Comparison of ENCODE assay signal across 22 cellular contexts in the genomic region with DNA sequence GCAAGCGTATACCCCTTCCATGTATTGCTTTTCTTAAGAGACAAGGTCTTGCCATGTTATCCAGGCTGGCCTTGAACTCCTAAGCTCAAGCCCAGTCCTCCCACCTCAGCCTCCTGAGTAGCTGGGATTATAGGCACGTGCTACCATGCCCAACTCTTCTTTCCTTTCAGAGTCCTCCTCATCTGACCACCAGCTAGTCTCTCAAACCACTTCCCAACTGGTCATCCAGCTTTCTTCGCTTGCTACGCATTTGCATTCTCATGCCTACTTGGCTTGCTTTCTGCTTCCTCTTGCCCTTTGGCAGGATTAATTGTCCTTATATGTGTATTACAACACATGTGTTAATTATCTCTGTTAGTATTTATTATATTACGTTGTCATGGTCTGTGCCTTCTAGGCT. TPM values are rescaled to one million over a fixed set of nuclear protein-coding genes. Genes with fewer than 3 reads are reported as not detected.
DNase-seq lines count a peak whose midpoint lies in the region; ATAC-seq and TF ChIP-seq lines count a peak whose summit lies in the region.
"Had no signal": no experiment of that assay in that cellular context is flagged by ENCODE, and none has a peak within 500 bp of the region (broad histone marks: within the 10 kb centered on the region; RNA-seq: fewer than 3 reads in every experiment).

No MANE protein-coding gene starts in this region.

- no peak for ATAC-seq in activated CD8-positive, alpha-beta T cell treated with anti-CD3 and anti-CD28 coated beads for 36 hours
- ATAC-seq in memory B cell (ENCODE audit: low read depth) (no peak), GM21423 (IDR thresholded peaks at IDR 0.05; ENCODE audit: unreplicated experiment) (no peak)
- ATAC-seq: activated CD4-positive, CD25-positive, alpha-beta regulatory T cell treated with anti-CD3 and anti-CD28 coated beads, Interleukin-2, amount 50 U/mL, for 24 hours had no signal

- CTCF ChIA-PET in CD4-positive, alpha-beta memory T cell (lab: Charles Lee; ENCODE audit: partially characterized antibody) = interaction anchor here (0.6 to 2.1 kb wide), 7 partner anchors 9 to 185 kb away, joined by 3 to 10 read pairs (median 4); a partner anchor contains a TSS
- CTCF ChIA-PET in activated CD8-positive, alpha-beta T cell treated with anti-CD3 and anti-CD28 coated beads for 36 hours (lab: Charles Lee) = interaction anchor here (0.9 to 2.2 kb wide), 7 partner anchors 14 to 75 kb away, joined by 3 to 8 read pairs (median 5); a partner anchor contains a TSS

- H3K27me3 ChIP-seq in CD4-positive, alpha-beta memory T cell (ENCODE audit: insufficient read depth, low read length) = no peaks in the 10 kb centered on the region
- H3K27me3 ChIP-seq: breast epithelium, stomach had no signal

- H3K27ac Mint-ChIP-seq in CD14-positive monocyte = peak overlapping the region; percentile 62 to 92 (median 79)
- H3K27ac Mint-ChIP-seq in CD4-positive, alpha-beta memory T cell = peak overlapping the region in 6 of 7 donors; percentile 29 to 87 (median 67)
- peak overlapping the region; percentile 67 for H3K27ac Mint-ChIP-seq in activated CD8-positive, alpha-beta T cell treated with anti-CD3 and anti-CD28 coated beads for 36 hours
- peak overlapping the region; percentile 60 for H3K27ac Mint-ChIP-seq in memory B cell
- H3K27ac Mint-ChIP-seq: type B pancreatic cell had no signal

- POLR2A ChIA-PET in CD4-positive, alpha-beta memory T cell (lab: Charles Lee; ENCODE audit: partially characterized antibody) = interaction anchor here (0.7 to 1.2 kb wide), 3 partner anchors 14 to 51 kb away, joined by 3 to 13 read pairs (median 3); a partner anchor contains a TSS
- POLR2A ChIA-PET in activated CD8-positive, alpha-beta T cell treated with anti-CD3 and anti-CD28 coated beads for 36 hours (lab: Charles Lee) = interaction anchor here (1.2 to 4.1 kb wide), 5 partner anchors 30 to 51 kb away, joined by 3 to 18 read pairs (median 6); a partner anchor contains a TSS

- no peak for TF ChIP-seq CTCF in CD14-positive monocyte (IDR thresholded peaks at IDR 0.05)
- no peak for TF ChIP-seq CTCF in activated CD8-positive, alpha-beta T cell treated with anti-CD3 and anti-CD28 coated beads for 36 hours (IDR thresholded peaks at IDR 0.05)

- H3K36me3 ChIP-seq in CD4-positive, alpha-beta memory T cell (ENCODE audit: insufficient read depth, low read length) = peaks cover 11% of the 10 kb centered on the region
- H3K36me3 ChIP-seq: breast epithelium had no signal

- H3K4me3 Mint-ChIP-seq in CD14-positive monocyte (peak overlapping the region in 1 of 2 donors; percentile 56), memory B cell (no peak overlapping the region)
- H3K4me3 Mint-ChIP-seq in CD4-positive, alpha-beta memory T cell = peak overlapping the region in 2 of 8 donors; percentile 30 to 71
- no peak overlapping the region for H3K4me3 Mint-ChIP-seq in activated CD8-positive, alpha-beta T cell treated with anti-CD3 and anti-CD28 coated beads for 36 hours
- H3K4me3 Mint-ChIP-seq: type B pancreatic cell had no signal

- intact Hi-C loops in CD14-positive monocyte (cut with micrococcal nuclease) = no loop called here
- intact Hi-C loops in CD4-positive, alpha-beta memory T cell (cut with micrococcal nuclease) = no loop called here
- intact Hi-C loops in activated CD8-positive, alpha-beta T cell treated with anti-CD3 and anti-CD28 coated beads for 36 hours (cut with micrococcal nuclease) = no loop called here

- H3K9me3 ChIP-seq in CD4-positive, alpha-beta memory T cell (ENCODE audit: control insufficient read depth in 1 of 2, low read length in 2 of 2) = no peaks in the 10 kb centered on the region
- H3K9me3 ChIP-seq: breast epithelium, stomach had no signal

- peaks cover 0 to 2% (median 0%) of the 10 kb centered on the region in 3 donors for H3K27me3 Mint-ChIP-seq in CD14-positive monocyte (ENCODE audit: low read depth in 3 of 3)
- no peaks in the 10 kb centered on the region for H3K27me3 Mint-ChIP-seq in CD4-positive, alpha-beta memory T cell
- no peaks in the 10 kb centered on the region for H3K27me3 Mint-ChIP-seq in activated CD8-positive, alpha-beta T cell treated with anti-CD3 and anti-CD28 coated beads for 36 hours
- no peaks in the 10 kb centered on the region for H3K27me3 Mint-ChIP-seq in memory B cell
- H3K27me3 Mint-ChIP-seq: type B pancreatic cell had no signal

- H3K9me3 Mint-ChIP-seq in CD14-positive monocyte (peaks cover 0 to 2% (median 0%) of the 10 kb centered on the region in 7 donors), memory B cell (peaks cover 6% of the 10 kb centered on the region)
- H3K9me3 Mint-ChIP-seq in CD4-positive, alpha-beta memory T cell = no peaks in the 10 kb centered on the region
- peaks cover 6% of the 10 kb centered on the region for H3K9me3 Mint-ChIP-seq in activated CD8-positive, alpha-beta T cell treated with anti-CD3 and anti-CD28 coated beads for 36 hours
- H3K9me3 Mint-ChIP-seq: type B pancreatic cell had no signal

- peaks cover 44% of the 10 kb centered on the region for H3K4me1 ChIP-seq in CD4-positive, alpha-beta memory T cell (ENCODE audit: insufficient read depth, low read length)
- H3K4me1 ChIP-seq: breast epithelium, stomach had no signal

- no peak overlapping the region for H3K4me3 ChIP-seq in CD4-positive, alpha-beta memory T cell (ENCODE audit: low read length in 2 of 2)
- H3K4me3 ChIP-seq: breast epithelium, stomach had no signal

- peaks cover 42 to 43% of the 10 kb centered on the region in 2 donors for H3K36me3 Mint-ChIP-seq in CD14-positive monocyte
- H3K36me3 Mint-ChIP-seq in CD4-positive, alpha-beta memory T cell = peaks cover 60 to 65% of the 10 kb centered on the region in 2 donors
- peaks cover 52% of the 10 kb centered on the region for H3K36me3 Mint-ChIP-seq in activated CD8-positive, alpha-beta T cell treated with anti-CD3 and anti-CD28 coated beads for 36 hours (ENCODE audit: low read depth)
- peaks cover 49% of the 10 kb centered on the region for H3K36me3 Mint-ChIP-seq in memory B cell

- H3K4me1 Mint-ChIP-seq in CD14-positive monocyte (peaks cover 41% of the 10 kb centered on the region), memory B cell (peaks cover 28% of the 10 kb centered on the region)
- peaks cover 45 to 70% (median 53%) of the 10 kb centered on the region in 4 donors for H3K4me1 Mint-ChIP-seq in CD4-positive, alpha-beta memory T cell
- peaks cover 64% of the 10 kb centered on the region for H3K4me1 Mint-ChIP-seq in activated CD8-positive, alpha-beta T cell treated with anti-CD3 and anti-CD28 coated beads for 36 hours (ENCODE audit: low read depth)

- DNase-seq in CD14-positive monocyte (ENCODE audit: low spot score) (no peak), memory B cell (ENCODE audit: low spot score in 2 of 2) (no peak), iPS-NIHi11 (ENCODE audit: low spot score) (no peak), iPS-NIHi7 (ENCODE audit: extremely low spot score) (no peak)
- DNase-seq in CD4-positive, alpha-beta memory T cell = no peak
- DNase-seq in activated CD8-positive, alpha-beta T cell treated with anti-CD3 and anti-CD28 coated beads for 36 hours = no peak
- DNase-seq: activated CD8-positive, alpha-beta memory T cell treated with anti-CD3 and anti-CD28 coated beads, Interleukin-2, amount 50 U/mL, for 4 hours; islet precursor cell; Kasumi-1; NCI-H1048; NCI-H2081 treated with DMSO at 0.1 percent for 48 hours; NCI-H510A treated with DMSO at 0.1 percent for 48 hours; Right ventricle myocardium superior; stomach had no signal

- H3K27ac ChIP-seq in CD4-positive, alpha-beta memory T cell (ENCODE audit: low read depth, low read length) = no peak overlapping the region
- H3K27ac ChIP-seq: stomach had no signal

RNA-seq across cellular contexts. Expression of a gene that starts 6.3 kb away (rescaled TPM):
- polyA plus RNA-seq in CD14-positive monocyte = 1 to 10 TPM; 1.7 to 2.2 TPM
- total RNA-seq in CD4-positive, alpha-beta memory T cell = 10 to 100 TPM; 21.5 to 22.8 TPM
- 10 to 100 TPM; 23.1 to 29.5 TPM for polyA plus RNA-seq in CD4-positive, alpha-beta memory T cell
- 10 to 100 TPM; 11.4 to 11.6 TPM for total RNA-seq in activated CD8-positive, alpha-beta T cell treated with anti-CD3 and anti-CD28 coated beads for 36 hours
- total RNA-seq: endothelial cell of umbilical vein, fibroblast of villous mesenchyme, lung microvascular endothelial cell, myocyte, Right ventricle myocardium superior, stomach had no signal
- polyA plus RNA-seq: endothelial cell of umbilical vein had no signal

RNA-seq across cellular contexts. Expression of a gene that starts 51.3 kb away (rescaled TPM):
- 100 to 1,000 TPM in 1 of 2 donors, 10 to 100 TPM in 1; 96.7 to 113 TPM for polyA plus RNA-seq in CD14-positive monocyte
- total RNA-seq in CD4-positive, alpha-beta memory T cell = 10 to 100 TPM; 88.4 to 89.0 TPM
- polyA plus RNA-seq in CD4-positive, alpha-beta memory T cell = 100 to 1,000 TPM; 112 to 161 TPM
- 10 to 100 TPM; 63.7 to 68.4 TPM for total RNA-seq in activated CD8-positive, alpha-beta T cell treated with anti-CD3 and anti-CD28 coated beads for 36 hours

RNA-seq across cellular contexts. Expression of a gene that starts 55.3 kb away (rescaled TPM):
- polyA plus RNA-seq in CD14-positive monocyte = 100 to 1,000 TPM; 190 to 288 TPM
- 100 to 1,000 TPM; 203 to 204 TPM for total RNA-seq in CD4-positive, alpha-beta memory T cell
- 100 to 1,000 TPM; 563 to 954 TPM for polyA plus RNA-seq in CD4-positive, alpha-beta memory T cell
- 10 to 100 TPM in 1 of 2 experiments, 1 to 10 TPM in 1; 8.6 to 10.0 TPM for total RNA-seq in activated CD8-positive, alpha-beta T cell treated with anti-CD3 and anti-CD28 coated beads for 36 hours
- total RNA-seq: endothelial cell of umbilical vein had no signal

Comparison
In these comparisons a context has a peak if more than half of its experiments do, and no peak if none do; other contexts are left out.
1. RNA of a gene that starts 55.3 kb away (total RNA-seq): 203 to 204 TPM in CD4-positive, alpha-beta memory T cell; 8.6 to 10.0 TPM in activated CD8-positive, alpha-beta T cell treated with anti-CD3 and anti-CD28 coated beads for 36 hours; every median in the first group is over 10 times any median in the second.
2. Peak in every context shown above with its lines, with median percentiles within 50 percentile points of each other: H3K27ac Mint-ChIP-seq.